8 cellular contexts compared by ENCODE assay signal in the genomic region with DNA sequence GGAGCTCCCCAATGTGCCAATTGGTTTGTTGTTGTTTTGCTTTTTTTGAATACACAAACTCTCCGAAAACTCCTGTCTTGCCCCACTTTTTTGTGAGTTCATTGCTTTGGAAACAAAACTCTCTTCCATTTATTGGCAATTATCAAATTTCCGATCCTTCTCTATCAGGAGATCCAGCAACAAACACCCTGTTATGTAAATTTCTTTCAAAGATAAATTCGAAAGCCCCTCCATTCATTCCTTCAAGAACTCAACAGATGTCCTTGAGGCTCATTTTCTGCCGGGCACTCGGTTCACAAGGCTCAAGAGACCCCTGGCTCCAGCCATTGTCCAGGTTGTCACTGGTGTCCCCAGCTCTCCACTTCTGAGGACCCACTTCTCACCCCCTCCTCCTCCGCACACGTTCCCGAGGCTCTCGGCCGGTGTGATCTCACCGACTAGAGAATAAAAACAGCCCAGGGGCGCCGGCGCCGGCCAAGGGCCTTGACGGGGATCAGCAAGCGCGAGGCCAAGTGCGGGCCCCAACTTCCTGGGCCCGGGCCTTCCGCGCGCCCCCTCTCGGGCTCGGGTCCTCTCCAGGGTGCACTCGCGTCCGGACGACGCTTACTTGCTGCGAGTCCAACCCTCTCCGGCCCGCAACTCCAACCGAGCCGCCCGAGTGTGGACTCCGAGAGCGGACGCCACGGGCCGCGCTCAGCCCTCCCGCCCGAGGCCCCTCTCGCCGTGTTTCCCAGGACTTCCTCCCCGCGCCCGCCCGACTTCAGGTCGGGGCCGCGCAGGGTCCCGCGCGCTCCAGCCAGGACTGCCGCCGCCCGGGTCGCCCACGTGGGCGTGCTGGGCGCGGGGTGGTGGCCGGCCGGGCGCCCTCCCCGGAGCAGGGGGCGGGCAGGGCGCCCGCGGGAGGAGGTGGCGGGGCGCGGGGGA. TPM values are rescaled to one million over a fixed set of nuclear protein-coding genes. Genes with fewer than 3 reads are reported as not detected.
DNase-seq lines count a peak whose midpoint lies in the region; ATAC-seq and TF ChIP-seq lines count a peak whose summit lies in the region.

No MANE protein-coding gene starts in this region.

- H3K36me3 ChIP-seq in A673 (ENCODE audit: insufficient read depth, low read length, poor library complexity, severe bottlenecking) (no peaks in the 10 kb centered on the region), neutrophil (no peaks in the 10 kb centered on the region)

- POLR2A ChIA-PET in A673 (lab: Charles Lee; ENCODE audit: low non-redundant PET) = no interaction called here

- H3K4me3 ChIP-seq in A673 (ENCODE audit: low read depth, low read length, poor library complexity, severe bottlenecking) = peak overlapping the region; percentile 98
- peak overlapping the region; percentile 31 for H3K4me3 ChIP-seq in fibroblast of mammary gland (ENCODE audit: control insufficient read depth, low read depth, low read length)
- H3K4me3 ChIP-seq in neutrophil (ENCODE audit: low read depth in 1 of 2, low read length in 1 of 2) = peak overlapping the region; percentile 63 to 71

- H3K4me1 ChIP-seq in A673 (ENCODE audit: insufficient read depth, low read length, poor library complexity, severe bottlenecking) = peaks cover 24% of the 10 kb centered on the region
- H3K4me1 ChIP-seq in neutrophil (ENCODE audit: control insufficient read depth in 1 of 2, insufficient read depth in 1 of 2, low read depth in 1 of 2, low read length in 1 of 2) = peaks cover 32 to 34% of the 10 kb centered on the region in 2 experiments

- TF ChIP-seq CTCF in A673 (conservative IDR thresholded peaks at IDR 0.05; ENCODE audit: low read depth, low read length) (no peak), fibroblast of mammary gland (conservative IDR thresholded peaks at IDR 0.05; ENCODE audit: control insufficient read depth, insufficient read depth, low read depth, low read length) (no peak), neutrophil (IDR thresholded peaks at IDR 0.05) (no peak)

- intact Hi-C loops in A673 (cut with micrococcal nuclease; ENCODE audit: unreplicated experiment) = loop anchor here (10.0 kb wide), 1 partner anchor 110 kb away; no protein-coding TSS in a partner anchor

- BruUV-seq in A673 (replicated peaks; lab: Mats Ljungman, UMichigan) = no TSS peak

- H3K9me3 ChIP-seq in A673 (ENCODE audit: low read depth, low read length, poor library complexity, severe bottlenecking) = no peaks in the 10 kb centered on the region
- no peaks in the 10 kb centered on the region for H3K9me3 ChIP-seq in neutrophil

- CTCF ChIA-PET in A673 (lab: Charles Lee) = no interaction called here

- ATAC-seq in GM18907 (IDR thresholded peaks at IDR 0.05; ENCODE audit: unreplicated experiment) = peak; percentile 22

- DNase-seq in A673 (ENCODE audit: low spot score) (no peak), HT-29 (ENCODE audit: low spot score) (peak; percentile 70), fibroblast of mammary gland (ENCODE audit: low read depth) (no peak), NK-92 (lab: John Stamatoyannopoulos, UW; ENCODE audit: unreplicated experiment) (no peak)
- peak; percentile 46 for DNase-seq in activated CD8-positive, alpha-beta memory T cell treated with anti-CD3 and anti-CD28 coated beads, Interleukin-2, amount 50 U/mL, for 4 hours
- no peak for DNase-seq in NK-92 treated with Interleukin-12 subunit alpha and Interleukin-12 subunit beta, amount 100 ng/mL, for 24 hours (lab: John Stamatoyannopoulos, UW)

- H3K27me3 ChIP-seq in A673 (replicated peaks; ENCODE audit: insufficient read depth, low read depth, low read length, poor library complexity) = no peaks in the 10 kb centered on the region
- H3K27me3 ChIP-seq in neutrophil = peaks cover 38% of the 10 kb centered on the region

- H3K27ac ChIP-seq in A673 (ENCODE audit: low read depth, low read length, poor library complexity, severe bottlenecking) (peak overlapping the region; percentile 47), neutrophil (peak overlapping the region; percentile 29)

RNA-seq across cellular contexts. Expression of gene SMAD3, which starts 0.5 kb away (rescaled TPM):
- 31.0 and 43.0 TPM in 2 replicates for total RNA-seq in A673 (2021)
- total RNA-seq in HT-29 (2014; rRNA removed; shearing (Covaris generic)) = 63.5 and 82.5 TPM in 2 replicates

Comparison
In these comparisons a context has a peak if more than half of its experiments do, and no peak if none do; other contexts are left out.
1. DNase-seq: peak in HT-29 (single experiment) and activated CD8-positive, alpha-beta memory T cell treated with anti-CD3 and anti-CD28 coated beads, Interleukin-2, amount 50 U/mL, for 4 hours (single experiment); none in A673 (single experiment), fibroblast of mammary gland (single experiment), NK-92 treated with Interleukin-12 subunit alpha and Interleukin-12 subunit beta, amount 100 ng/mL, for 24 hours (single experiment) and NK-92 (single experiment).
2. H3K4me3 ChIP-seq: peak in every context shown above with its lines; median percentile 98 in A673; 67 in neutrophil; 31 in fibroblast of mammary gland.